Comparison of ENCODE assay signal across 8 cellular contexts in genomic region chr12:31874961-31875608, GRCh38.
A peak's percentile ranks its signal among the peaks of the same experiment; 100 is the strongest.
DNase-seq lines count a peak whose midpoint lies in the region; FAIRE-seq and TF ChIP-seq lines count a peak whose summit lies in the region.

No MANE protein-coding gene starts in this region.

- POLR2A ChIA-PET in H1 (lab: Charles Lee; ENCODE audit: partially characterized antibody), result no interaction called here

- peaks cover 56% of the 10 kb centered on the region for H3K9me3 Mint-ChIP-seq in nephron progenitor cell

- H2BK20ac ChIP-seq in H1 (ENCODE audit: low read length), result peak overlapping the region; percentile 76

- H3K4me1 Mint-ChIP-seq in nephron progenitor cell, result peaks cover 64% of the 10 kb centered on the region

- no peaks in the 10 kb centered on the region for H4K20me1 ChIP-seq in H1 (replicated peaks in 1 of 2; ENCODE audit: control insufficient read depth in 1 of 2, insufficient read depth in 2 of 2, low read length in 2 of 2)

- H3K27me3 ChIP-seq in HL-60 (ENCODE audit: insufficient read depth, poor library complexity, severe bottlenecking) (no peaks in the 10 kb centered on the region), H1 (replicated peaks in 1 of 4; ENCODE audit: control insufficient read depth in 3 of 4, extremely low read depth in 1 of 4, insufficient read depth in 3 of 4, low read length in 3 of 4) (no peaks in the 10 kb centered on the region), tibial nerve (no peaks in the 10 kb centered on the region)

- H2BK120ac ChIP-seq in H1 (replicated peaks; ENCODE audit: low read depth, low read length), result peak overlapping the region; percentile 19

- peak overlapping the region; percentile 10 for H4K5ac ChIP-seq in H1 (ENCODE audit: insufficient read length, low read depth, low read length)

- H3K4me1 ChIP-seq in H1 (replicated peaks in 1 of 4; ENCODE audit: control insufficient read depth in 3 of 4, insufficient read depth in 4 of 4, low read length in 3 of 4) (peaks cover 0 to 9% (median 3%) of the 10 kb centered on the region in 4 experiments; a peak in 2 of 7 replicates), tibial nerve (peaks cover 0 to 4% (median 0%) of the 10 kb centered on the region in 4 donors)

- 0 out of 2 replicates have a peak overlapping the region, but pooled peaks have one; percentile 21 for H3K18ac ChIP-seq in H1 (ENCODE audit: extremely low read depth, low read length)

- no peak overlapping the region for H3K4me3 ChIP-seq in HL-60 (replicated peaks; ENCODE audit: insufficient read depth, low read length)
- no peak overlapping the region for H3K4me3 ChIP-seq in H1 (ENCODE audit: extremely low read depth in 1 of 4, insufficient read depth in 2 of 4, low read depth in 3 of 4, low read length in 4 of 4)
- H3K4me3 ChIP-seq in tibial nerve, result no peak overlapping the region

- no peaks in the 10 kb centered on the region for H3K23me2 ChIP-seq in H1 (ENCODE audit: low read depth, low read length)

- H3K4me3 Mint-ChIP-seq in nephron progenitor cell, result peak overlapping the region; percentile 54

- H3K23ac ChIP-seq in H1 (ENCODE audit: insufficient read length), result no peak overlapping the region

- H2BK5ac ChIP-seq in H1 (ENCODE audit: low read depth, low read length), result peak overlapping the region; percentile 20; the same call in 1 of the 2 replicates

- H3K79me2 ChIP-seq in H1 (ENCODE audit: control insufficient read depth in 1 of 2, insufficient read depth in 2 of 2, low read length in 2 of 2), result no peaks in the 10 kb centered on the region

- TF ChIP-seq EP300 in H1 (IDR thresholded peaks at IDR 0.05; ENCODE audit: borderline replicate concordance in 1 of 2, low read depth in 2 of 2, low read length in 2 of 2) (no peak), tibial nerve (IDR thresholded peaks at IDR 0.05) (peak in 1 of 2 donors; percentile 53)

- peak overlapping the region; percentile 69 for H3K4ac ChIP-seq in H1 (replicated peaks; ENCODE audit: insufficient read length, low read depth, low read length)

- H3K27ac ChIP-seq in HL-60 (replicated peaks) (peak overlapping the region; percentile 68; the same call in 1 of the 2 replicates), H1 (ENCODE audit: low read depth, low read length) (0 out of 2 replicates have a peak overlapping the region, but pooled peaks have one; percentile 8), tibial nerve (peak overlapping the region in 3 of 4 donors; percentile 2 to 64 (median 40))

- H3K27ac Mint-ChIP-seq in nephron progenitor cell, result peak overlapping the region; percentile 60

- peak overlapping the region; percentile 23 for H4K91ac ChIP-seq in H1 (replicated peaks; ENCODE audit: insufficient read length, low read length)

- CTCF ChIA-PET in H1 (lab: Charles Lee; ENCODE audit: partially characterized antibody), result no interaction called here

- TF ChIP-seq CTCF in HL-60 (IDR thresholded peaks at IDR 0.05; ENCODE audit: insufficient read depth, low read length) (no peak), H1 (IDR thresholded peaks at IDR 0.05; ENCODE audit: control extremely low read depth in 1 of 3, insufficient read depth in 1 of 3, low read depth in 1 of 3, low read length in 3 of 3) (no peak), nephron progenitor cell (IDR thresholded peaks at IDR 0.05) (no peak), tibial nerve (IDR thresholded peaks at IDR 0.05) (no peak)

- no peak overlapping the region for H3K14ac ChIP-seq in H1 (ENCODE audit: insufficient read length)

- peak overlapping the region; percentile 30; the same call in 1 of the 2 replicates for H2AK5ac ChIP-seq in H1 (ENCODE audit: low read depth, low read length)

- FAIRE-seq in H1 (lab: Jason Lieb, UNC), result no peak

- no peak for TF ChIP-seq RAD21 in H1 (IDR thresholded peaks at IDR 0.05 in 1 of 2, conservative IDR thresholded peaks at IDR 0.05 in 1 of 2; ENCODE audit: low read depth in 2 of 2, low read length in 2 of 2)

- no peak overlapping the region for H3K4me2 ChIP-seq in H1 (ENCODE audit: insufficient read depth in 1 of 2, low read depth in 2 of 2, low read length in 2 of 2)

- DNase-seq in HL-60 (ENCODE audit: low read depth in 1 of 2, low spot score in 1 of 2), result peak; percentile 13 to 47
- DNase-seq in activated CD4-positive, alpha-beta T cell treated with anti-CD3 and anti-CD28 coated beads, Interleukin-2, amount 50 U/mL, for 4 hours, result peak; percentile 60 to 66
- DNase-seq in H1 (ENCODE audit: low read depth in 1 of 2, low spot score in 2 of 2), result no peak
- no peak for DNase-seq in nephron progenitor cell
- DNase-seq in tibial nerve (ENCODE audit: low spot score in 2 of 2), result peak in 1 of 2 donors; percentile 11
- no peak for DNase-seq in NCI-H1694 (lab: John Stamatoyannopoulos, UW)
- no peak for DNase-seq in NCI-H1105 (lab: John Stamatoyannopoulos, UW)

- peak overlapping the region; percentile 81; the same call in 1 of the 2 replicates for H2AFZ ChIP-seq in H1 (ENCODE audit: low read length)

- H3K27me3 Mint-ChIP-seq in nephron progenitor cell (ENCODE audit: low read depth, poor library complexity), result peaks cover 3% of the 10 kb centered on the region

- peaks cover 29% of the 10 kb centered on the region for H3K36me3 Mint-ChIP-seq in nephron progenitor cell (ENCODE audit: low read depth)

- no peak overlapping the region for H2BK15ac ChIP-seq in H1 (ENCODE audit: low read length)

- no peak overlapping the region for H4K8ac ChIP-seq in H1 (ENCODE audit: extremely low read depth, insufficient read depth, low read length)

- peak overlapping the region; percentile 63; the same call in 1 of the 2 replicates for H2BK12ac ChIP-seq in H1 (ENCODE audit: low read depth, low read length)

- no peaks in the 10 kb centered on the region for H3K36me3 ChIP-seq in H1 (ENCODE audit: control insufficient read depth in 2 of 4, insufficient read depth in 4 of 4, low read length in 3 of 4)
- H3K36me3 ChIP-seq in tibial nerve, result no peaks in the 10 kb centered on the region

- no peak overlapping the region; a peak in 1 of 7 replicates for H3K9ac ChIP-seq in H1 (replicated peaks in 1 of 4; ENCODE audit: extremely low read depth in 1 of 4, low read depth in 3 of 4, low read length in 3 of 4)

- H3K9me3 ChIP-seq in H1 (ENCODE audit: insufficient read depth in 2 of 2, low read depth in 1 of 2, low read length in 1 of 2) (peaks cover 4% of the 10 kb centered on the region in 2 experiments), tibial nerve (peaks cover 0 to 6% (median 0%) of the 10 kb centered on the region in 4 donors)

- no peaks in the 10 kb centered on the region for H3K79me1 ChIP-seq in H1 (ENCODE audit: low read depth, low read length)

- peak; percentile 8 for TF ChIP-seq POLR2A in GM19193 (IDR thresholded peaks at IDR 0.05; ENCODE audit: extremely low read depth, insufficient read depth, insufficient read length)
- no peak for TF ChIP-seq POLR2A in H1 (IDR thresholded peaks at IDR 0.05; ENCODE audit: control extremely low read depth in 1 of 2, low read depth in 2 of 2, low read length in 2 of 2)
- no peak for TF ChIP-seq POLR2A in tibial nerve (IDR thresholded peaks at IDR 0.05)

- 61 to 100% methylated on average over 1 to 6 of the region's 6 CpGs for WGBS in H1 (ENCODE audit: extremely low coverage in 1 of 2, insufficient coverage in 1 of 2, insufficient read length in 1 of 2, insufficient replicate concordance in 2 of 2, low coverage in 1 of 2, low lambda C conversion rate in 2 of 2, missing lambda C conversion rate in 1 of 2), 2 experiments
- WGBS in tibial nerve, 2 donors, result 33 to 38% methylated on average over 6 of the region's 6 CpGs

- H3K56ac ChIP-seq in H1 (replicated peaks; ENCODE audit: insufficient read length, low read depth, low read length), result no peak overlapping the region

TF ChIP-seq in H1, 55 proteins besides CTCF, POLR2A, EP300 and RAD21:
- TF ChIP-seq TAF7 (optimal IDR thresholded peaks at IDR 0.05; ENCODE audit: borderline replicate concordance, low read depth, low read length) (no peak), NRF1 (IDR thresholded peaks at IDR 0.05; ENCODE audit: low read depth, low read length) (no peak), MAX (IDR thresholded peaks at IDR 0.05) (0 out of 2 replicates have a peak, but pooled peaks have one; percentile 5), EZH2 (IDR thresholded peaks at IDR 0.05; ENCODE audit: low read depth, low read length, severe bottlenecking) (no peak)

Comparison
In these comparisons a context has a peak if more than half of its experiments do, and no peak if none do; other contexts are left out.
1. DNase-seq: peak in HL-60 (2 of 2) and activated CD4-positive, alpha-beta T cell treated with anti-CD3 and anti-CD28 coated beads, Interleukin-2, amount 50 U/mL, for 4 hours (2 of 2); none in H1 (0 of 2), nephron progenitor cell (single experiment), NCI-H1694 (single experiment) and NCI-H1105 (single experiment).
2. H3K27ac ChIP-seq: peak in every context shown above with its lines; median percentile 68 in HL-60; 40 in tibial nerve; 8 in H1.